ENCODE assay signal across 1 cellular context in the genomic region with DNA sequence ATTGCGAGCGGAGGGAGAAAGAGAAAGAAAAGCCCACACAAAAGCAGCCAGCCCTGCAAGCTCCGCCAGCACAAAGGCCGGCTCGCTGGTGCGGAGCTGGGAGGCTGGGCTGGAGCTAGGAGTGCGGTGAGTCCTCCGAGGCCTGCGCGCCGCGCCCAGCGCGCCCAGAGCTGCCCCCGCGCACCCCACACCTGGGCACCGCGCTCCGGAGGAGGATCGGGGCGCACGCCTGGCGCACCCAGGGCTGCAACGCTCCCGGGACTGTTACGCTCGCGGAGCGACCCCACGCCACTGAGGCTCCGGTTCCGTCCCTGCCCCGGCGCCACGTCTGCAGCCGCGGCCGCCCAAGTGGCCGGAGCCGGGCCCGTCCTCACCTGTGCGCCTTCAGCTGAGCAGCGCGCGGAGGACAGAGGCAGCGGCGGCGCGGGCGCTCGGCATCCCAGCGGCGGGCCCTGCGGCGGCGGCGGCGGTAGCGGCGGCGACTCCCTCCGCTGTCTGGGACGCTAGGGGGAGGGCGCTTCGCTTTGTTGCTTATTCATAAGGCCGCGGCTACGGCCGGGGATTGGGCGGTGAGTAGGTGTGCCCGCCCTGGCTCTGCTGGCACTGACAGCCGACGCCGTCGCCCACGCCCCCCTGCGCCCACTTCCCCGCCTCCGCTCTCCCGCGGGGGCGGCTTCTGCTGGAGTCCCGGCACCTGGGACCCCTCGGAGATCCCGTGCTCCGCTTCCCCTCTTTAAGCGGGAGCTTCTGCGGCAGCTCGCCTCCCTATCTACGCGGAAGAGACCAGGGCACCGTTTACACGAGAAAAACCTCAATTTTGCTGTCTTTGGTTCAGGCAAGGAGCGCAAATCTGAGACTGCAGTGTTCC.
A peak's percentile ranks its signal among the peaks of the same experiment; 100 is the strongest.
TF ChIP-seq lines count a peak whose summit lies in the region.

A gene with protein sequence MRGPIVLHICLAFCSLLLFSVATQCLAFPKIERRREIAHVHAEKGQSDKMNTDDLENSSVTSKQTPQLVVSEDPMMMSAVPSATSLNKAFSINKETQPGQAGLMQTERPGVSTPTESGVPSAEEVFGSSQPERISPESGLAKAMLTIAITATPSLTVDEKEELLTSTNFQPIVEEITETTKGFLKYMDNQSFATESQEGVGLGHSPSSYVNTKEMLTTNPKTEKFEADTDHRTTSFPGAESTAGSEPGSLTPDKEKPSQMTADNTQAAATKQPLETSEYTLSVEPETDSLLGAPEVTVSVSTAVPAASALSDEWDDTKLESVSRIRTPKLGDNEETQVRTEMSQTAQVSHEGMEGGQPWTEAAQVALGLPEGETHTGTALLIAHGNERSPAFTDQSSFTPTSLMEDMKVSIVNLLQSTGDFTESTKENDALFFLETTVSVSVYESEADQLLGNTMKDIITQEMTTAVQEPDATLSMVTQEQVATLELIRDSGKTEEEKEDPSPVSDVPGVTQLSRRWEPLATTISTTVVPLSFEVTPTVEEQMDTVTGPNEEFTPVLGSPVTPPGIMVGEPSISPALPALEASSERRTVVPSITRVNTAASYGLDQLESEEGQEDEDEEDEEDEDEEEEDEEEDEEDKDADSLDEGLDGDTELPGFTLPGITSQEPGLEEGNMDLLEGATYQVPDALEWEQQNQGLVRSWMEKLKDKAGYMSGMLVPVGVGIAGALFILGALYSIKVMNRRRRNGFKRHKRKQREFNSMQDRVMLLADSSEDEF (minus strand): TSS at position 513 of the 868 bp plus-strand sequence. CDS start 12,855 bp downstream, outside the sequence.

TF ChIP-seq in SK-N-SH, 30 proteins besides CTCF, POLR2A, EP300 and RAD21 (continued from another document):
- TF ChIP-seq, protein P1, sequence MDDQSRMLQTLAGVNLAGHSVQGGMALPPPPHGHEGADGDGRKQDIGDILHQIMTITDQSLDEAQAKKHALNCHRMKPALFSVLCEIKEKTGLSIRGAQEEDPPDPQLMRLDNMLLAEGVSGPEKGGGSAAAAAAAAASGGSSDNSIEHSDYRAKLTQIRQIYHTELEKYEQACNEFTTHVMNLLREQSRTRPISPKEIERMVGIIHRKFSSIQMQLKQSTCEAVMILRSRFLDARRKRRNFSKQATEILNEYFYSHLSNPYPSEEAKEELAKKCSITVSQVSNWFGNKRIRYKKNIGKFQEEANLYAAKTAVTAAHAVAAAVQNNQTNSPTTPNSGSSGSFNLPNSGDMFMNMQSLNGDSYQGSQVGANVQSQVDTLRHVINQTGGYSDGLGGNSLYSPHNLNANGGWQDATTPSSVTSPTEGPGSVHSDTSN (IDR thresholded peaks at IDR 0.05) = 0 out of 2 replicates have a peak, but pooled peaks have one; percentile 18
- no peak for TF ChIP-seq RXRA (IDR thresholded peaks at IDR 0.05; ENCODE audit: borderline replicate concordance, low read depth)
